19 cellular contexts compared by ENCODE assay signal in the genomic region with DNA sequence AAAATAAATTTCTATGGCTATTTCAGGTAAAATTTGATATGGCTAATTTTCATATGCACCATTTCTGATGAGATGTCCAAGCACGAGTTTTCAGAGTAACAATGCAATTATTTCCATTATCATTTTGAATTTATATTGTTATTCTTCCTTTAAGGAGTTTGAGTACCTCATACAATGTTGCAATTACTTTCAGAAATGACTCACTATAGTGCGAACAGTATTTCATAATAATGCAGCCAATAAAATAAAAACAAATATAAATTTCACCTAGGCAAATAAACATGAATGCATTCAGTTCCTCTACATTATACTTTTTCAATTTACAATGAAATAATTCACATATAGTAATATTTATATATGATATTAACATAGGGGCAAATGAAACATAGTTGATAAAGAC.
DNase-seq lines count a peak whose midpoint lies in the region; ATAC-seq and TF ChIP-seq lines count a peak whose summit lies in the region.
"Had no signal": no experiment of that assay in that cellular context is flagged by ENCODE, and none has a peak within 500 bp of the region (broad histone marks: within the 10 kb centered on the region; RNA-seq: fewer than 3 reads in every experiment).

No MANE protein-coding gene starts in this region.

- TF ChIP-seq CTCF in fibroblast of villous mesenchyme (IDR thresholded peaks at IDR 0.05; ENCODE audit: insufficient read depth, low read depth, low read length) = no peak

- peaks cover 58% of the 10 kb centered on the region for H3K4me1 Mint-ChIP-seq in activated CD4-positive, alpha-beta T cell treated with anti-CD3 and anti-CD28 coated beads, Interleukin-2, amount 10 ng/mL, durations not matched to agents 24 days and 14 days
- peaks cover 34% of the 10 kb centered on the region for H3K4me1 Mint-ChIP-seq in activated T-helper 17 cell treated with anti-CD3 and anti-CD28 coated beads, Interleukin-2, amount 50 U/mL, for 72 hours

- H3K4me3 ChIP-seq in fibroblast of villous mesenchyme (ENCODE audit: low read depth, low read length) = no peak overlapping the region
- H3K4me3 ChIP-seq: sigmoid colon had no signal

- intact Hi-C loops in activated CD4-positive, alpha-beta T cell treated with anti-CD3 and anti-CD28 coated beads, Interleukin-2, amount 10 ng/mL, durations not matched to agents 24 days and 14 days (cut with micrococcal nuclease) = loop anchor here (2.0 to 5.0 kb wide), 4 partner anchors 35 to 550 kb away; partner anchors contain the start of gene IMMP2L

- peak overlapping the region; percentile 85 for H3K4me3 Mint-ChIP-seq in activated CD4-positive, alpha-beta T cell treated with anti-CD3 and anti-CD28 coated beads, Interleukin-2, amount 10 ng/mL, durations not matched to agents 24 days and 14 days
- H3K4me3 Mint-ChIP-seq in activated T-helper 17 cell treated with anti-CD3 and anti-CD28 coated beads, Interleukin-2, amount 50 U/mL, for 72 hours = peak overlapping the region; percentile 85

- ATAC-seq in activated T-helper 17 cell treated with anti-CD3 and anti-CD28 coated beads, Interleukin-2, amount 50 U/mL, for 72 hours (replicated peaks) = no peak
- ATAC-seq in GM18870 (IDR thresholded peaks at IDR 0.05; ENCODE audit: unreplicated experiment) = no peak

- H3K27ac Mint-ChIP-seq in activated CD4-positive, alpha-beta T cell treated with anti-CD3 and anti-CD28 coated beads, Interleukin-2, amount 10 ng/mL, durations not matched to agents 24 days and 14 days = peak overlapping the region; percentile 95
- H3K27ac Mint-ChIP-seq in activated T-helper 17 cell treated with anti-CD3 and anti-CD28 coated beads, Interleukin-2, amount 50 U/mL, for 72 hours = peak overlapping the region; percentile 98

- no peak for DNase-seq in activated CD4-positive, alpha-beta T cell treated with anti-CD3 and anti-CD28 coated beads, Interleukin-2, amount 10 ng/mL, durations not matched to agents 24 days and 14 days
- DNase-seq in activated CD4-positive, alpha-beta T cell treated with anti-CD3 and anti-CD28 coated beads, Interleukin-2, amount 50 U/mL, for 4 hours = no peak
- DNase-seq in ELR (ENCODE audit: low read depth) (peak; percentile 26), fibroblast of villous mesenchyme (ENCODE audit: low read depth) (peak; percentile 25), NCI-H748 treated with DMSO at 0.1 percent for 48 hours (lab: John Stamatoyannopoulos, UW) (no peak), NCI-H82 (lab: John Stamatoyannopoulos, UW) (no peak)
- DNase-seq: head of caudate nucleus; midbrain; NCI-H187 treated with DMSO at 0.1 percent for 48 hours; NCI-H524 treated with DMSO at 0.1 percent for 48 hours; occipital lobe; RPMI8226; sigmoid colon; stimulated activated CD4-positive, alpha-beta T cell treated with anti-CD3 and anti-CD28 coated beads, Interleukin-2, amount 100 ng/mL, for 48 hours; stimulated activated CD8-positive, alpha-beta memory T cell treated with anti-CD3 and anti-CD28 coated beads, Interleukin-4, amount 100 ng/mL, for 48 hours; T1000 had no signal

- H3K36me3 Mint-ChIP-seq in activated CD4-positive, alpha-beta T cell treated with anti-CD3 and anti-CD28 coated beads, Interleukin-2, amount 10 ng/mL, durations not matched to agents 24 days and 14 days (ENCODE audit: low read depth) = peaks cover 2% of the 10 kb centered on the region
- no peaks in the 10 kb centered on the region for H3K36me3 Mint-ChIP-seq in activated T-helper 17 cell treated with anti-CD3 and anti-CD28 coated beads, Interleukin-2, amount 50 U/mL, for 72 hours (ENCODE audit: low read depth)

- no peaks in the 10 kb centered on the region for H3K27me3 Mint-ChIP-seq in activated CD4-positive, alpha-beta T cell treated with anti-CD3 and anti-CD28 coated beads, Interleukin-2, amount 10 ng/mL, durations not matched to agents 24 days and 14 days
- no peaks in the 10 kb centered on the region for H3K27me3 Mint-ChIP-seq in activated T-helper 17 cell treated with anti-CD3 and anti-CD28 coated beads, Interleukin-2, amount 50 U/mL, for 72 hours

- peaks cover 7% of the 10 kb centered on the region for H3K9me3 Mint-ChIP-seq in activated CD4-positive, alpha-beta T cell treated with anti-CD3 and anti-CD28 coated beads, Interleukin-2, amount 10 ng/mL, durations not matched to agents 24 days and 14 days
- no peaks in the 10 kb centered on the region for H3K9me3 Mint-ChIP-seq in activated T-helper 17 cell treated with anti-CD3 and anti-CD28 coated beads, Interleukin-2, amount 50 U/mL, for 72 hours
- H3K9me3 Mint-ChIP-seq: activated naive CD4-positive, alpha-beta T cell treated with anti-CD3 and anti-CD28 coated beads for 36 hours had no signal

Comparison
In these comparisons a context has a peak if more than half of its experiments do, and no peak if none do; other contexts are left out.
1. DNase-seq: peak in ELR (single experiment) and fibroblast of villous mesenchyme (single experiment); none in activated CD4-positive, alpha-beta T cell treated with anti-CD3 and anti-CD28 coated beads, Interleukin-2, amount 10 ng/mL, durations not matched to agents 24 days and 14 days (single experiment), activated CD4-positive, alpha-beta T cell treated with anti-CD3 and anti-CD28 coated beads, Interleukin-2, amount 50 U/mL, for 4 hours (0 of 2), NCI-H748 treated with DMSO at 0.1 percent for 48 hours (single experiment) and NCI-H82 (single experiment).